Comparison of ENCODE assay signal across 8 cellular contexts in genomic region chr20:53865905-53866786, GRCh38.
DNase-seq lines count a peak whose midpoint lies in the region; ATAC-seq and TF ChIP-seq lines count a peak whose summit lies in the region.

No MANE protein-coding gene starts in this region.

- H3K4me3 ChIP-seq in AG04450 (ENCODE audit: low read depth, low read length) (peak overlapping the region; percentile 31), GM23338 (peak overlapping the region; percentile 17; the same call in 1 of the 2 replicates), SJCRH30 (peak overlapping the region; percentile 51), ectodermal cell (ENCODE audit: insufficient read depth, low read depth, low read length) (peak overlapping the region; percentile 10), mucosa of rectum (ENCODE audit: low read length in 2 of 2) (peak overlapping the region; percentile 11 to 46)

- CTCF ChIA-PET in AG04450 (lab: Charles Lee): interaction anchor here (0.7 to 4.5 kb wide), 5 partner anchors 10 to 287 kb away, joined by 3 to 28 read pairs (median 6); no protein-coding TSS in a partner anchor

- H3K4me3 Mint-ChIP-seq in GM23338: peak overlapping the region; percentile 54

- H3K79me2 ChIP-seq in GM23338 (replicated peaks; ENCODE audit: insufficient read depth): no peaks in the 10 kb centered on the region

- POLR2A ChIA-PET in AG04450 (lab: Yijun Ruan, JAX): interaction anchor here (0.5 to 1.6 kb wide), 8 partner anchors 36 to 342 kb away, joined by 3 to 6 read pairs (median 4); partner anchors contain the start of gene PFDN4

- peak; percentile 60 for ATAC-seq in GM23338
- ATAC-seq in HG02798 (IDR thresholded peaks at IDR 0.05; ENCODE audit: poor library complexity, unreplicated experiment): no peak
- no peak for ATAC-seq in HG02759 (IDR thresholded peaks at IDR 0.05; ENCODE audit: unreplicated experiment)
- no peak for ATAC-seq in GM21717 (IDR thresholded peaks at IDR 0.05; ENCODE audit: unreplicated experiment)

- peaks cover 4% of the 10 kb centered on the region for H3K27me3 Mint-ChIP-seq in GM23338 (ENCODE audit: insufficient read depth, low read depth, poor library complexity)

- WGBS in ectodermal cell, 2 experiments: 13 to 20% methylated on average over 6 to 7 of the region's 7 CpGs

- H3F3A ChIP-seq in GM23338 (replicated peaks; ENCODE audit: low read depth): peaks cover 5% of the 10 kb centered on the region; the same call in 1 of the 2 replicates

- H4K20me1 ChIP-seq in GM23338 (replicated peaks; ENCODE audit: insufficient read depth): no peaks in the 10 kb centered on the region

- H3K9me3 ChIP-seq in AG04450 (ENCODE audit: control insufficient read depth, insufficient read depth, low read length) (no peaks in the 10 kb centered on the region), SJCRH30 (replicated peaks) (no peaks in the 10 kb centered on the region), ectodermal cell (ENCODE audit: control insufficient read depth, low read length) (no peaks in the 10 kb centered on the region), mucosa of rectum (ENCODE audit: control insufficient read depth in 2 of 2, low read length in 2 of 2) (no peaks in the 10 kb centered on the region)

- H3K9me3 Mint-ChIP-seq in GM23338: no peaks in the 10 kb centered on the region

- no peak for TF ChIP-seq CTCF in AG04450 (IDR thresholded peaks at IDR 0.05; ENCODE audit: low read depth, low read length)
- no peak for TF ChIP-seq CTCF in GM23338 (conservative IDR thresholded peaks at IDR 0.05; ENCODE audit: low read depth in 2 of 2)

- H3K9ac ChIP-seq in mucosa of rectum (ENCODE audit: low read depth in 1 of 2, low read length in 2 of 2): peak overlapping the region; percentile 37 to 43

- H3K27ac Mint-ChIP-seq in GM23338: peak overlapping the region; percentile 89

- no peaks in the 10 kb centered on the region for H3K9me2 ChIP-seq in GM23338 (ENCODE audit: insufficient read depth)

- no peak overlapping the region for H2AFZ ChIP-seq in GM23338

- no peaks in the 10 kb centered on the region for H3K36me3 ChIP-seq in GM23338 (ENCODE audit: insufficient read depth)
- H3K36me3 ChIP-seq in SJCRH30: no peaks in the 10 kb centered on the region
- no peaks in the 10 kb centered on the region for H3K36me3 ChIP-seq in ectodermal cell (ENCODE audit: control insufficient read depth, insufficient read depth, low read length)
- H3K36me3 ChIP-seq in mucosa of rectum (ENCODE audit: control insufficient read depth in 2 of 2, insufficient read depth in 2 of 2, low read length in 2 of 2): no peaks in the 10 kb centered on the region

- H3K27ac ChIP-seq in AG04450 (ENCODE audit: low read depth, low read length): peak overlapping the region; percentile 77
- peak overlapping the region; percentile 94 for H3K27ac ChIP-seq in GM23338 (ENCODE audit: low read depth)
- H3K27ac ChIP-seq in SJCRH30: peak overlapping the region; percentile 35; the same call in 1 of the 2 replicates
- peak overlapping the region; percentile 78 for H3K27ac ChIP-seq in ectodermal cell (ENCODE audit: insufficient read depth, low read depth, low read length, poor library complexity, severe bottlenecking)
- H3K27ac ChIP-seq in mucosa of rectum (ENCODE audit: low read depth in 2 of 2, low read length in 2 of 2): peak overlapping the region; percentile 87 to 90

- H3K4me2 ChIP-seq in GM23338: peak overlapping the region; percentile 57

- peaks cover 66% of the 10 kb centered on the region for H3K4me1 ChIP-seq in GM23338 (ENCODE audit: insufficient read depth)
- H3K4me1 ChIP-seq in SJCRH30: peaks cover 30% of the 10 kb centered on the region
- peaks cover 41% of the 10 kb centered on the region for H3K4me1 ChIP-seq in ectodermal cell (ENCODE audit: control insufficient read depth, insufficient read depth, low read length)
- peaks cover 48 to 54% of the 10 kb centered on the region in 2 donors for H3K4me1 ChIP-seq in mucosa of rectum (ENCODE audit: control insufficient read depth in 2 of 2, insufficient read depth in 2 of 2, low read length in 2 of 2)

- DNase-seq in AG04450 (ENCODE audit: low read depth, low spot score) (peak; percentile 27), GM23338 (ENCODE audit: low spot score) (peak; percentile 67), SJCRH30 (peak; percentile 71 to 82)

- peaks cover 61% of the 10 kb centered on the region for H3K4me1 Mint-ChIP-seq in GM23338

- H3K36me3 Mint-ChIP-seq in GM23338 (ENCODE audit: low read depth): no peaks in the 10 kb centered on the region

- H3K27me3 ChIP-seq in AG04450 (ENCODE audit: control insufficient read depth, insufficient read depth, low read length) (no peaks in the 10 kb centered on the region), GM23338 (ENCODE audit: insufficient read depth) (no peaks in the 10 kb centered on the region), SJCRH30 (no peaks in the 10 kb centered on the region), ectodermal cell (ENCODE audit: control insufficient read depth, insufficient read depth, low read length, poor library complexity, severe bottlenecking) (no peaks in the 10 kb centered on the region), mucosa of rectum (ENCODE audit: control insufficient read depth in 2 of 2, insufficient read depth in 2 of 2, low read length in 2 of 2) (no peaks in the 10 kb centered on the region)

TF ChIP-seq in GM23338, 12 proteins besides CTCF, POLR2A, EP300 and RAD21 (continues in another document):
- TF ChIP-seq ETS1 (IDR thresholded peaks at IDR 0.05) (no peak), ZNF331 (CRISPR knock-in tag; IDR thresholded peaks at IDR 0.05; ENCODE audit: low read depth) (no peak), POLR2AphosphoS5 (IDR thresholded peaks at IDR 0.05; ENCODE audit: low read depth) (no peak), NANOG (IDR thresholded peaks at IDR 0.05; ENCODE audit: borderline replicate concordance) (no peak), STAT1 (IDR thresholded peaks at IDR 0.05; ENCODE audit: unreplicated experiment) (no peak), CREB1 (CRISPR knock-in tag; IDR thresholded peaks at IDR 0.05; ENCODE audit: low read depth) (no peak), EZH2 (IDR thresholded peaks at IDR 0.05; ENCODE audit: low read depth, unreplicated experiment) (no peak), JUNB (IDR thresholded peaks at IDR 0.05; ENCODE audit: unreplicated experiment) (no peak), EZH2phosphoT487 (IDR thresholded peaks at IDR 0.05; ENCODE audit: unreplicated experiment) (no peak)
- TF ChIP-seq, protein P1, sequence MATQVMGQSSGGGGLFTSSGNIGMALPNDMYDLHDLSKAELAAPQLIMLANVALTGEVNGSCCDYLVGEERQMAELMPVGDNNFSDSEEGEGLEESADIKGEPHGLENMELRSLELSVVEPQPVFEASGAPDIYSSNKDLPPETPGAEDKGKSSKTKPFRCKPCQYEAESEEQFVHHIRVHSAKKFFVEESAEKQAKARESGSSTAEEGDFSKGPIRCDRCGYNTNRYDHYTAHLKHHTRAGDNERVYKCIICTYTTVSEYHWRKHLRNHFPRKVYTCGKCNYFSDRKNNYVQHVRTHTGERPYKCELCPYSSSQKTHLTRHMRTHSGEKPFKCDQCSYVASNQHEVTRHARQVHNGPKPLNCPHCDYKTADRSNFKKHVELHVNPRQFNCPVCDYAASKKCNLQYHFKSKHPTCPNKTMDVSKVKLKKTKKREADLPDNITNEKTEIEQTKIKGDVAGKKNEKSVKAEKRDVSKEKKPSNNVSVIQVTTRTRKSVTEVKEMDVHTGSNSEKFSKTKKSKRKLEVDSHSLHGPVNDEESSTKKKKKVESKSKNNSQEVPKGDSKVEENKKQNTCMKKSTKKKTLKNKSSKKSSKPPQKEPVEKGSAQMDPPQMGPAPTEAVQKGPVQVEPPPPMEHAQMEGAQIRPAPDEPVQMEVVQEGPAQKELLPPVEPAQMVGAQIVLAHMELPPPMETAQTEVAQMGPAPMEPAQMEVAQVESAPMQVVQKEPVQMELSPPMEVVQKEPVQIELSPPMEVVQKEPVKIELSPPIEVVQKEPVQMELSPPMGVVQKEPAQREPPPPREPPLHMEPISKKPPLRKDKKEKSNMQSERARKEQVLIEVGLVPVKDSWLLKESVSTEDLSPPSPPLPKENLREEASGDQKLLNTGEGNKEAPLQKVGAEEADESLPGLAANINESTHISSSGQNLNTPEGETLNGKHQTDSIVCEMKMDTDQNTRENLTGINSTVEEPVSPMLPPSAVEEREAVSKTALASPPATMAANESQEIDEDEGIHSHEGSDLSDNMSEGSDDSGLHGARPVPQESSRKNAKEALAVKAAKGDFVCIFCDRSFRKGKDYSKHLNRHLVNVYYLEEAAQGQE (IDR thresholded peaks at IDR 0.05; ENCODE audit: unreplicated experiment): no peak

Comparison
In these comparisons a context has a peak if more than half of its experiments do, and no peak if none do; other contexts are left out.
1. H3K27ac ChIP-seq: peak in every context shown above with its lines; median percentile 94 in GM23338; 88 in mucosa of rectum; 78 in ectodermal cell; 77 in AG04450; 35 in SJCRH30.